Comparison of ENCODE assay signal across 7 cellular contexts in the genomic region with DNA sequence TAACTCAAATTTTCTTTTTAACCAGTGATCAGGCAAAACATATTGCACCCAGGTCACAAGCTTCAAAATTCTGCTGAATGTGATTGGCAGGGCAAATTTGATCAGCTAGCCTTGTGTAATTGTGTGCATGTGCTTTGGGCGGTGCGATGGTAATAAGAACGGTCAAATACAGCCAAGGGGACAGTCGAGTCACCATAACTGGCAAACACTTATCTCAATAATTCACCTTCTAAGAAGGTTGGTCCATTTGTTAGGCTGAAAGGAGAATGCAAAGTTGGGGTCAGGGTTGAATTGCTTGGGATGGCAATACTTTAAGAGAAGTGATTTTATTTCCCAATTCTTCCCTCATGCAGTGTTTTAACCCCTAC.
"Had no signal": no experiment of that assay in that cellular context is flagged by ENCODE, and none has a peak within 500 bp of the region (broad histone marks: within the 10 kb centered on the region; RNA-seq: fewer than 3 reads in every experiment).

No MANE protein-coding gene starts in this region.

- DNase-seq: IMR-90, KBM-7, KG1 had no signal

- H3K4me3 ChIP-seq: K562 had no signal

- ATAC-seq: HepG2, K562 had no signal

- H3K27me3 Mint-ChIP-seq: IgD-negative memory B cell had no signal

- H3K4me3 Mint-ChIP-seq: IgD-negative memory B cell had no signal

- H3K4me1 Mint-ChIP-seq: IgD-negative memory B cell had no signal

- H3K36me3 Mint-ChIP-seq: IgD-negative memory B cell had no signal

- H3K27ac ChIP-seq: HL-60 had no signal

- H3K27ac Mint-ChIP-seq: IgD-negative memory B cell had no signal
